Comparison of ENCODE assay signal across 14 cellular contexts in the genomic region with DNA sequence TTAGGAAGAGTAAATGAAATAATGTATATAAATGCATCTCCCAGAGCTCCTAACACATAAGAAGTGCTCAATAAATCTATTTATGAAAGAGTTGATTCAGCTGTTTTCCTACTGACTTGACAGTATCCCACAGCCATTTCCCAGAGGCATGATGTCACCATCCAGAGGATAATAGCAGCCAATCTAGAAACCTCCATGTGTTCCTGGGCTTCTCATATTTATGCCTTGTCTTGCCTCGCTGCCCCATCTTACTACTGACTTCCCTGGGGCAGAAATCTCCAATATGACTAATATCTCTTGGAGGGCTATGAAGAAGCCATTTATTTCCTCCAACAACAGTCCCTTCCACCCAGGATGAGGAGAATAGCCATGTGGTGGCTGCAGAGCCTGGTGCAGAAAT.
A peak's percentile ranks its signal among the peaks of the same experiment; 100 is the strongest.
DNase-seq lines count a peak whose midpoint lies in the region; ATAC-seq and TF ChIP-seq lines count a peak whose summit lies in the region.
"Had no signal": no experiment of that assay in that cellular context is flagged by ENCODE, and none has a peak within 500 bp of the region (broad histone marks: within the 10 kb centered on the region; RNA-seq: fewer than 3 reads in every experiment).

No MANE protein-coding gene starts in this region.

- H3K79me2 ChIP-seq in SK-N-SH (ENCODE audit: insufficient read depth), result peaks cover 50% of the 10 kb centered on the region

- H3K4me1 Mint-ChIP-seq in natural killer cell treated with Interleukin-12 subunit alpha and Interleukin-12 subunit beta and Interleukin-15 and Interleukin-18, amount 100 ng/mL, for 72 hours (ENCODE audit: low read depth in 2 of 2), result no peaks in the 10 kb centered on the region
- H3K4me1 Mint-ChIP-seq in CD8-positive, alpha-beta memory T cell, result no peaks in the 10 kb centered on the region
- H3K4me1 Mint-ChIP-seq: endodermal cell, natural killer cell had no signal

- H2AFZ ChIP-seq in SK-N-SH (ENCODE audit: low read depth), result no peak overlapping the region
- H2AFZ ChIP-seq: PC-9 had no signal

- H3K4me2 ChIP-seq in SK-N-SH, result peak overlapping the region; percentile 86
- H3K4me2 ChIP-seq in skeletal muscle satellite cell (ENCODE audit: low read length), result peak overlapping the region; percentile 93
- H3K4me2 ChIP-seq: PC-9 had no signal

- POLR2A ChIA-PET in SK-N-SH (lab: Yijun Ruan, JAX), result interaction anchor here (1.2 to 2.0 kb wide), 3 partner anchors 11 to 117 kb away, joined by 3 to 9 read pairs (median 7); no protein-coding TSS in a partner anchor
- POLR2A ChIA-PET in CD8-positive, alpha-beta memory T cell (lab: Charles Lee), result no interaction called here

- H3K9me3 ChIP-seq in SK-N-SH (no peaks in the 10 kb centered on the region), skeletal muscle satellite cell (replicated peaks; ENCODE audit: low read length) (no peaks in the 10 kb centered on the region)
- no peaks in the 10 kb centered on the region for H3K9me3 ChIP-seq in CD8-positive, alpha-beta memory T cell (ENCODE audit: low read length)

- 64% methylated on average over 1 of the region's 1 CpG for WGBS in SK-N-SH (ENCODE audit: low lambda C conversion rate)

- H3K27me3 Mint-ChIP-seq in natural killer cell treated with Interleukin-12 subunit alpha and Interleukin-12 subunit beta and Interleukin-15 and Interleukin-18, amount 100 ng/mL, for 72 hours, result peaks cover 10 to 28% of the 10 kb centered on the region in 2 donors
- peaks cover 8 to 28% of the 10 kb centered on the region in 2 donors for H3K27me3 Mint-ChIP-seq in CD8-positive, alpha-beta memory T cell

- no peak overlapping the region for H3K27ac Mint-ChIP-seq in natural killer cell treated with Interleukin-12 subunit alpha and Interleukin-12 subunit beta and Interleukin-15 and Interleukin-18, amount 100 ng/mL, for 72 hours
- no peak overlapping the region for H3K27ac Mint-ChIP-seq in CD8-positive, alpha-beta memory T cell
- H3K27ac Mint-ChIP-seq: endodermal cell, natural killer cell had no signal

- H4K20me1 ChIP-seq in SK-N-SH (ENCODE audit: insufficient read depth), result 0 out of 2 replicates have a peak, but pooled peaks cover 6% of the 10 kb centered on the region

- no peak for TF ChIP-seq EP300 in SK-N-SH (IDR thresholded peaks at IDR 0.05; ENCODE audit: borderline replicate concordance in 1 of 2, low read depth in 1 of 2, low read length in 1 of 2)

- no peaks in the 10 kb centered on the region for H3K9me3 Mint-ChIP-seq in natural killer cell treated with Interleukin-12 subunit alpha and Interleukin-12 subunit beta and Interleukin-15 and Interleukin-18, amount 100 ng/mL, for 72 hours
- H3K9me3 Mint-ChIP-seq in CD8-positive, alpha-beta memory T cell, result no peaks in the 10 kb centered on the region
- H3K9me3 Mint-ChIP-seq: endodermal cell, natural killer cell had no signal

- H3K9ac ChIP-seq in SK-N-SH (peak overlapping the region; percentile 73), skeletal muscle satellite cell (ENCODE audit: low read depth, low read length) (peak overlapping the region; percentile 93)

- no peak for TF ChIP-seq RAD21 in SK-N-SH (IDR thresholded peaks at IDR 0.05; ENCODE audit: low read length)

- H3K36me3 Mint-ChIP-seq in natural killer cell treated with Interleukin-12 subunit alpha and Interleukin-12 subunit beta and Interleukin-15 and Interleukin-18, amount 100 ng/mL, for 72 hours, result no peaks in the 10 kb centered on the region
- no peaks in the 10 kb centered on the region for H3K36me3 Mint-ChIP-seq in CD8-positive, alpha-beta memory T cell
- H3K36me3 Mint-ChIP-seq: natural killer cell had no signal

- peaks cover 0 to 1% of the 10 kb centered on the region in 2 experiments for H3K36me3 ChIP-seq in SK-N-SH (replicated peaks in 1 of 2; ENCODE audit: control insufficient read depth in 1 of 2, insufficient read depth in 2 of 2, low read length in 1 of 2)
- peaks cover 21% of the 10 kb centered on the region for H3K36me3 ChIP-seq in skeletal muscle satellite cell (ENCODE audit: insufficient read depth, low read length)
- H3K36me3 ChIP-seq in CD8-positive, alpha-beta memory T cell (ENCODE audit: insufficient read depth, low read length), result no peaks in the 10 kb centered on the region

- no peak for TF ChIP-seq CTCF in SK-N-SH (IDR thresholded peaks at IDR 0.05)

- H3K4me3 Mint-ChIP-seq in natural killer cell treated with Interleukin-12 subunit alpha and Interleukin-12 subunit beta and Interleukin-15 and Interleukin-18, amount 100 ng/mL, for 72 hours, result no peak overlapping the region
- H3K4me3 Mint-ChIP-seq in CD8-positive, alpha-beta memory T cell, result no peak overlapping the region
- H3K4me3 Mint-ChIP-seq: endodermal cell, natural killer cell had no signal

- ATAC-seq in HG02642 (IDR thresholded peaks at IDR 0.05; ENCODE audit: poor library complexity, unreplicated experiment), result no peak
- no peak for ATAC-seq in natural killer cell treated with Interleukin-12 subunit alpha and Interleukin-12 subunit beta and Interleukin-15 and Interleukin-18, amount 100 ng/mL, for 72 hours
- ATAC-seq: natural killer cell had no signal

- peaks cover 24% of the 10 kb centered on the region for H3F3A ChIP-seq in SK-N-SH (replicated peaks; ENCODE audit: insufficient read depth)

- CTCF ChIA-PET in SK-N-SH (lab: Yijun Ruan, JAX), result interaction anchor here (1.0 to 3.2 kb wide), 10 partner anchors 9 to 146 kb away, joined by 3 to 18 read pairs (median 5); no protein-coding TSS in a partner anchor
- CTCF ChIA-PET in CD8-positive, alpha-beta memory T cell (lab: Charles Lee), result interaction anchor here (1.6 kb wide), 1 partner anchor 11 kb away, joined by 3 read pairs; no protein-coding TSS in a partner anchor

- peak overlapping the region; percentile 42 to 61; a peak in 3 of 4 replicates for H3K4me3 ChIP-seq in SK-N-SH (ENCODE audit: low read depth in 2 of 2, low read length in 1 of 2)
- H3K4me3 ChIP-seq in skeletal muscle satellite cell (ENCODE audit: low read length), result peak overlapping the region; percentile 90
- H3K4me3 ChIP-seq in CD8-positive, alpha-beta memory T cell (ENCODE audit: low read length), result no peak overlapping the region
- H3K4me3 ChIP-seq: PC-9 had no signal

- H3K27me3 ChIP-seq in SK-N-SH (ENCODE audit: insufficient read depth) (no peaks in the 10 kb centered on the region), skeletal muscle satellite cell (ENCODE audit: control insufficient read depth, insufficient read depth, low read length) (no peaks in the 10 kb centered on the region)
- H3K27me3 ChIP-seq in CD8-positive, alpha-beta memory T cell (ENCODE audit: insufficient read depth, low read length, poor library complexity, severe bottlenecking), result no peaks in the 10 kb centered on the region

- no peaks in the 10 kb centered on the region for H3K9me2 ChIP-seq in SK-N-SH

- DNase-seq in ELR (ENCODE audit: low read depth), result peak; percentile 93
- DNase-seq in SK-N-SH, result peak; percentile 37
- DNase-seq in fibroblast of peridontal ligament (ENCODE audit: extremely low read depth), result peak; percentile 66
- DNase-seq in superior temporal gyrus (ENCODE audit: extremely low spot score), result no peak
- no peak for DNase-seq in natural killer cell treated with Interleukin-12 subunit alpha and Interleukin-12 subunit beta and Interleukin-15 and Interleukin-18, amount 100 ng/mL, for 72 hours (ENCODE audit: low spot score)
- no peak for DNase-seq in CD8-positive, alpha-beta memory T cell
- DNase-seq: activated CD8-positive, alpha-beta memory T cell treated with anti-CD3 and anti-CD28 coated beads, Interleukin-2, amount 50 U/mL, for 4 hours; natural killer cell; NCI-H345; stimulated activated CD4-positive, alpha-beta T cell treated with anti-CD3 and anti-CD28 coated beads, Interleukin-12 subunit alpha, Interleukin-12 subunit beta, amount 100 ng/mL, for 4 hours had no signal

- H3K27ac ChIP-seq in SK-N-SH (ENCODE audit: low read depth in 2 of 2, low read length in 1 of 2), result peak overlapping the region; percentile 96 to 100
- H3K27ac ChIP-seq in CD8-positive, alpha-beta memory T cell (ENCODE audit: low read depth, low read length), result no peak overlapping the region
- H3K27ac ChIP-seq: PC-9 had no signal

- H3K4me1 ChIP-seq in SK-N-SH (ENCODE audit: control insufficient read depth in 1 of 2, insufficient read depth in 2 of 2, low read depth in 1 of 2, low read length in 1 of 2), result peaks cover 10 to 59% of the 10 kb centered on the region in 2 experiments
- H3K4me1 ChIP-seq in skeletal muscle satellite cell (ENCODE audit: control insufficient read depth, insufficient read depth, low read length), result peaks cover 55% of the 10 kb centered on the region
- no peaks in the 10 kb centered on the region for H3K4me1 ChIP-seq in CD8-positive, alpha-beta memory T cell (ENCODE audit: insufficient read depth, low read length)

TF ChIP-seq in SK-N-SH, 30 proteins besides CTCF, POLR2A, EP300 and RAD21 (continues in another document):
- no peak for TF ChIP-seq MXI1 (IDR thresholded peaks at IDR 0.05; ENCODE audit: low read depth, low read length)
- TF ChIP-seq YY1 (IDR thresholded peaks at IDR 0.05; ENCODE audit: low read depth), result peak; percentile 31; the same call in 1 of the 2 replicates
- no peak for TF ChIP-seq TEAD4 (IDR thresholded peaks at IDR 0.05; ENCODE audit: borderline replicate concordance, insufficient read depth)
- TF ChIP-seq, protein P1, sequence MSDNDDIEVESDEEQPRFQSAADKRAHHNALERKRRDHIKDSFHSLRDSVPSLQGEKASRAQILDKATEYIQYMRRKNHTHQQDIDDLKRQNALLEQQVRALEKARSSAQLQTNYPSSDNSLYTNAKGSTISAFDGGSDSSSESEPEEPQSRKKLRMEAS (IDR thresholded peaks at IDR 0.05; ENCODE audit: low read depth), result no peak
- no peak for TF ChIP-seq NRF1 (IDR thresholded peaks at IDR 0.05; ENCODE audit: low read depth, low read length)
- peak; percentile 27; the same call in 1 of the 2 replicates for TF ChIP-seq PBX3 (IDR thresholded peaks at IDR 0.05)
- TF ChIP-seq, protein P2, sequence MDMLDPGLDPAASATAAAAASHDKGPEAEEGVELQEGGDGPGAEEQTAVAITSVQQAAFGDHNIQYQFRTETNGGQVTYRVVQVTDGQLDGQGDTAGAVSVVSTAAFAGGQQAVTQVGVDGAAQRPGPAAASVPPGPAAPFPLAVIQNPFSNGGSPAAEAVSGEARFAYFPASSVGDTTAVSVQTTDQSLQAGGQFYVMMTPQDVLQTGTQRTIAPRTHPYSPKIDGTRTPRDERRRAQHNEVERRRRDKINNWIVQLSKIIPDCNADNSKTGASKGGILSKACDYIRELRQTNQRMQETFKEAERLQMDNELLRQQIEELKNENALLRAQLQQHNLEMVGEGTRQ (IDR thresholded peaks at IDR 0.05; ENCODE audit: borderline replicate concordance, low read depth, low read length), result no peak
- no peak for TF ChIP-seq EZH2phosphoT487 (IDR thresholded peaks at IDR 0.05; ENCODE audit: borderline replicate concordance, low read depth)

Comparison
In these comparisons a context has a peak if more than half of its experiments do, and no peak if none do; other contexts are left out.
1. DNase-seq: peak in ELR (single experiment), SK-N-SH (single experiment) and fibroblast of peridontal ligament (single experiment); none in superior temporal gyrus (single experiment), natural killer cell treated with Interleukin-12 subunit alpha and Interleukin-12 subunit beta and Interleukin-15 and Interleukin-18, amount 100 ng/mL, for 72 hours (single experiment) and CD8-positive, alpha-beta memory T cell (0 of 5).